In the genomic region with DNA sequence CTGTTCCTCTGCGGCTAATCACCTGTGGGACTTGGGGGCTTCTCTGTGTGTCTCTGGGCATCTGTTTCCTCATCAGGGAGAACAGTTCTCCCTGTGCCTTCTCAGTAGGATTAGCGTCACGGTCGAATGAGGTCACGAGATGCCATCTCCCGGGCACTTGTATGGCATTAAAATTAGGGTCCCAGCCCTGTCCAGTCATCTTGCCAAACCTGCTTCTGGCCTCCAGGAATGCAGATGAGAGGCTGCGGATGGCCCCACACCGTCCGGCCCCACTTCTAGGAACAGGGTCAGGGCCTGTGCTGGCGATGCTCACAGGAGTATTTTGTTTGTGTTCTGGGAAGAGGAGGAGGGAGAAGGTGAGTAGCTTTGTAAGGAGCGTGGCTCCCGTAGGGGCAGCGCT, we compare ENCODE assay signal across 8 cellular contexts. TPM values are rescaled to one million over a fixed set of nuclear protein-coding genes. Genes with fewer than 3 reads are reported as not detected.
DNase-seq lines count a peak whose midpoint lies in the region; ATAC-seq and TF ChIP-seq lines count a peak whose summit lies in the region.

No MANE protein-coding gene starts in this region.

- peak overlapping the region in 3 of 5 donors; percentile 35 to 56 (median 55) for H3K9ac ChIP-seq in subcutaneous abdominal adipose tissue (ENCODE audit: low read length in 5 of 5)

- H3K27ac ChIP-seq in WERI-Rb-1 (no peak overlapping the region), left lung (peak overlapping the region in 1 of 2 donors; percentile 87), subcutaneous abdominal adipose tissue (ENCODE audit: low read depth, low read length) (no peak overlapping the region)

- H3K4me1 ChIP-seq in left lung (peaks cover 14 to 39% of the 10 kb centered on the region in 2 donors), subcutaneous abdominal adipose tissue (ENCODE audit: control insufficient read depth in 5 of 5, insufficient read depth in 5 of 5, low read length in 5 of 5) (peaks cover 5 to 39% (median 32%) of the 10 kb centered on the region in 5 donors)

- H3K9me3 ChIP-seq in WERI-Rb-1 (ENCODE audit: severe bottlenecking) (no peaks in the 10 kb centered on the region), left lung (no peaks in the 10 kb centered on the region), subcutaneous abdominal adipose tissue (ENCODE audit: control insufficient read depth in 5 of 5, low read length in 5 of 5) (no peaks in the 10 kb centered on the region)

- H3K27me3 ChIP-seq in WERI-Rb-1 (ENCODE audit: insufficient read depth, low read depth, severe bottlenecking) = no peaks in the 10 kb centered on the region
- H3K27me3 ChIP-seq in left lung = no peaks in the 10 kb centered on the region
- no peaks in the 10 kb centered on the region for H3K27me3 ChIP-seq in subcutaneous abdominal adipose tissue (ENCODE audit: control insufficient read depth in 5 of 5, insufficient read depth in 4 of 5, low read length in 5 of 5)

- H3K36me3 ChIP-seq in WERI-Rb-1 = peaks cover 54% of the 10 kb centered on the region
- peaks cover 0 to 25% of the 10 kb centered on the region in 2 donors for H3K36me3 ChIP-seq in left lung
- peaks cover 0 to 2% (median 0%) of the 10 kb centered on the region in 5 donors for H3K36me3 ChIP-seq in subcutaneous abdominal adipose tissue (ENCODE audit: control insufficient read depth in 5 of 5, insufficient read depth in 5 of 5, low read length in 5 of 5)

- intact Hi-C loops in left lung (cut with DNase I) = no loop called here

- DNase-seq in NCI-H345 (lab: John Stamatoyannopoulos, UW) (peak; percentile 37), NCI-H345 treated with DMSO at 0.1 percent for 48 hours (lab: John Stamatoyannopoulos, UW; ENCODE audit: unreplicated experiment) (no peak), WERI-Rb-1 (peak; percentile 16), left lung (peak; percentile 49 to 63), GM03348 (ENCODE audit: low spot score) (no peak)
- no peak for DNase-seq in activated CD4-positive, alpha-beta T cell treated with anti-CD3 and anti-CD28 coated beads, Interleukin-2, amount 50 U/mL, for 48 hours

- TF ChIP-seq CTCF in WERI-Rb-1 (IDR thresholded peaks at IDR 0.05; ENCODE audit: low read depth, low read length) (no peak), left lung (IDR thresholded peaks at IDR 0.05) (no peak)

- ATAC-seq in left lung (peak; percentile 18), HG03457 (IDR thresholded peaks at IDR 0.05; ENCODE audit: unreplicated experiment) (no peak)

- H3K4me3 ChIP-seq in WERI-Rb-1 (ENCODE audit: low read depth, low read length) = no peak overlapping the region
- H3K4me3 ChIP-seq in left lung = no peak overlapping the region
- peak overlapping the region in 2 of 5 donors; percentile 48 to 54 for H3K4me3 ChIP-seq in subcutaneous abdominal adipose tissue (ENCODE audit: low read depth in 1 of 5, low read length in 5 of 5)

RNA-seq across cellular contexts. Expression of a gene that starts 58.5 kb away (rescaled TPM):
- not detected for total RNA-seq in left lung

Comparison
In these comparisons a context has a peak if more than half of its experiments do, and no peak if none do; other contexts are left out.
1. DNase-seq: peak in NCI-H345 (single experiment), WERI-Rb-1 (single experiment) and left lung (2 of 2); none in NCI-H345 treated with DMSO at 0.1 percent for 48 hours (single experiment), activated CD4-positive, alpha-beta T cell treated with anti-CD3 and anti-CD28 coated beads, Interleukin-2, amount 50 U/mL, for 48 hours (0 of 2) and GM03348 (single experiment).